ENCODE assay signal across 9 cellular contexts in the genomic region with DNA sequence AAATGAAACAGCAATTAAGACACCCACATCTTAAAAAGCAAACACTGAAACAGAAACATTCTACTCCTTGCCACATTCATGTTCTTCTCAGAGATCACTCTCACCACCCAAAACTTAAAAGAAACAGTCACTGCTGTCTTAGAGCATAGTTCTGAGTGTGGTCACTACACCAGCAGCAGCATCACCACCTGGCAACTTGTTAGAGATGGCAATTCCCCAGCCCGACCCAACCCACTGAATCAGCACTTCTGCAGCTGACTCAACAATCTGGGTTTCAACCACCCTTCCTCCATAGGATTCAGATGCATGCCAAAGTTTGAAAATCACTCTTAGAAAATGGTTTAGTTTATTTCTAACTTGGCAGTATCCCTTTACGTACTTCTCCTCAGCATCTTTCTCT.
A peak's percentile ranks its signal among the peaks of the same experiment; 100 is the strongest.
DNase-seq lines count a peak whose midpoint lies in the region; ATAC-seq and TF ChIP-seq lines count a peak whose summit lies in the region.
"Had no signal": no experiment of that assay in that cellular context is flagged by ENCODE, and none has a peak within 500 bp of the region (broad histone marks: within the 10 kb centered on the region; RNA-seq: fewer than 3 reads in every experiment).

No MANE protein-coding gene starts in this region.

- no peak overlapping the region for H3K9ac ChIP-seq in neural progenitor cell

- no peak overlapping the region for H3K4me3 Mint-ChIP-seq in neural progenitor cell
- H3K4me3 Mint-ChIP-seq: B cell had no signal

- H3K4me3 ChIP-seq in SJSA1: no peak overlapping the region
- H3K4me3 ChIP-seq in foreskin fibroblast (ENCODE audit: low read depth in 1 of 2, low read length in 2 of 2): no peak overlapping the region
- no peak overlapping the region for H3K4me3 ChIP-seq in neural progenitor cell

- H3K4me2 ChIP-seq in neural progenitor cell: no peak overlapping the region

- H3K27me3 ChIP-seq in SJSA1 (replicated peaks) (no peaks in the 10 kb centered on the region), neural progenitor cell (no peaks in the 10 kb centered on the region)

- H3K36me3 Mint-ChIP-seq in neural progenitor cell: peaks cover 28% of the 10 kb centered on the region

- ATAC-seq in HG02642 (IDR thresholded peaks at IDR 0.05; ENCODE audit: poor library complexity, unreplicated experiment): peak; percentile 55

- H3K27ac Mint-ChIP-seq in neural progenitor cell: no peak overlapping the region
- H3K27ac Mint-ChIP-seq: B cell had no signal

- no peaks in the 10 kb centered on the region for H3K4me1 Mint-ChIP-seq in neural progenitor cell
- H3K4me1 Mint-ChIP-seq: B cell had no signal

- H3K9me3 Mint-ChIP-seq in neural progenitor cell: no peaks in the 10 kb centered on the region

- no peaks in the 10 kb centered on the region for H3K79me2 ChIP-seq in neural progenitor cell (ENCODE audit: low read depth)

- no peaks in the 10 kb centered on the region for H3K4me1 ChIP-seq in SJSA1 (replicated peaks)
- H3K4me1 ChIP-seq in neural progenitor cell: no peaks in the 10 kb centered on the region

- no peaks in the 10 kb centered on the region for H3K27me3 Mint-ChIP-seq in neural progenitor cell (ENCODE audit: insufficient read depth, low read depth)

- H3K27ac ChIP-seq in SJSA1 (no peak overlapping the region), neural progenitor cell (no peak overlapping the region)

- no peaks in the 10 kb centered on the region for H3K9me3 ChIP-seq in SJSA1 (replicated peaks)
- no peaks in the 10 kb centered on the region for H3K9me3 ChIP-seq in neural progenitor cell (ENCODE audit: low read depth)

- TF ChIP-seq CTCF in foreskin fibroblast (IDR thresholded peaks at IDR 0.05; ENCODE audit: low read depth, low read length) (no peak), neural progenitor cell (IDR thresholded peaks at IDR 0.05) (no peak)

- H3K36me3 ChIP-seq in SJSA1 (peaks cover 9% of the 10 kb centered on the region; the same call in 1 of the 2 replicates), neural progenitor cell (no peaks in the 10 kb centered on the region)

- no peaks in the 10 kb centered on the region for H4K20me1 ChIP-seq in neural progenitor cell (ENCODE audit: low read depth)

- no peak overlapping the region for H2AFZ ChIP-seq in neural progenitor cell (replicated peaks)

- peak; percentile 3 for DNase-seq in NCI-H2196 (lab: John Stamatoyannopoulos, UW; ENCODE audit: unreplicated experiment)
- DNase-seq in NCI-H2196 treated with DMSO at 0.1 percent for 48 hours (lab: John Stamatoyannopoulos, UW; ENCODE audit: unreplicated experiment): no peak
- peak; percentile 14 to 55 for DNase-seq in SJSA1 (ENCODE audit: low read depth in 1 of 2, low spot score in 2 of 2)
- DNase-seq in foreskin fibroblast: peak; percentile 95 to 97
- peak; percentile 1 for DNase-seq in stimulated activated CD8-positive, alpha-beta memory T cell treated with anti-CD3 and anti-CD28 coated beads, Interleukin-12 subunit alpha, Interleukin-12 subunit beta, amount 100 ng/mL, for 24 hours (ENCODE audit: extremely low read depth)
- no peak for DNase-seq in NOMO-1 (lab: John Stamatoyannopoulos, UW; ENCODE audit: unreplicated experiment in 2 of 2)
- no peak for DNase-seq in neural progenitor cell (ENCODE audit: low spot score)

- H3F3A ChIP-seq in neural progenitor cell (ENCODE audit: low read depth): no peaks in the 10 kb centered on the region

Comparison
In these comparisons a context has a peak if more than half of its experiments do, and no peak if none do; other contexts are left out.
1. DNase-seq: peak in NCI-H2196 (single experiment), SJSA1 (2 of 2), foreskin fibroblast (2 of 2) and stimulated activated CD8-positive, alpha-beta memory T cell treated with anti-CD3 and anti-CD28 coated beads, Interleukin-12 subunit alpha, Interleukin-12 subunit beta, amount 100 ng/mL, for 24 hours (single experiment); none in NCI-H2196 treated with DMSO at 0.1 percent for 48 hours (single experiment), NOMO-1 (0 of 2) and neural progenitor cell (single experiment).